Comparison of ENCODE assay signal across 13 cellular contexts in genomic region chr2:159065313-159065712, GRCh38.
DNase-seq lines count a peak whose midpoint lies in the region; TF ChIP-seq lines count a peak whose summit lies in the region.
"Had no signal": no experiment of that assay in that cellular context is flagged by ENCODE, and none has a peak within 500 bp of the region (broad histone marks: within the 10 kb centered on the region; RNA-seq: fewer than 3 reads in every experiment).

No MANE protein-coding gene starts in this region.

- no peaks in the 10 kb centered on the region for H3K36me3 ChIP-seq in Loucy (ENCODE audit: insufficient read depth, low read length)
- no peaks in the 10 kb centered on the region for H3K36me3 ChIP-seq in mesendoderm (ENCODE audit: control insufficient read depth, insufficient read depth, low read length)

- no peaks in the 10 kb centered on the region for H3K79me2 ChIP-seq in Loucy (ENCODE audit: insufficient read depth, low read length)
- H3K79me2 ChIP-seq in mesendoderm (ENCODE audit: control insufficient read depth, insufficient read depth, low read length), result no peaks in the 10 kb centered on the region

- H3K56ac ChIP-seq in mesendoderm (ENCODE audit: low read length), result peak overlapping the region; percentile 76

- TF ChIP-seq CTCF in Loucy (conservative IDR thresholded peaks at IDR 0.05; ENCODE audit: low read length) (no peak), choroid plexus epithelial cell (conservative IDR thresholded peaks at IDR 0.05; ENCODE audit: low read depth, low read length) (no peak)

- H3K9me2 ChIP-seq in Loucy (replicated peaks; ENCODE audit: low read depth, low read length), result no peaks in the 10 kb centered on the region

- no peaks in the 10 kb centered on the region for H3K79me1 ChIP-seq in mesendoderm (ENCODE audit: low read length)

- H3K18ac ChIP-seq in mesendoderm (ENCODE audit: low read length), result peak overlapping the region; percentile 3

- H2AK5ac ChIP-seq in mesendoderm (ENCODE audit: low read length), result no peak overlapping the region

- peak overlapping the region; percentile 3 for H2BK5ac ChIP-seq in mesendoderm (ENCODE audit: low read length)

- H4K8ac ChIP-seq in mesendoderm (ENCODE audit: low read depth, low read length), result no peak overlapping the region

- no peak overlapping the region for H3K4me3 ChIP-seq in Loucy (ENCODE audit: low read length, poor library complexity, severe bottlenecking)
- no peak overlapping the region for H3K4me3 ChIP-seq in choroid plexus epithelial cell (ENCODE audit: low read depth, low read length)
- no peak overlapping the region for H3K4me3 ChIP-seq in mesendoderm (ENCODE audit: low read length)

- H3K27ac ChIP-seq in mesendoderm (ENCODE audit: low read depth, low read length), result peak overlapping the region; percentile 73

- no peak overlapping the region for H3K4ac ChIP-seq in mesendoderm (ENCODE audit: low read depth, low read length)

- no peak overlapping the region for H4K5ac ChIP-seq in mesendoderm (ENCODE audit: low read length)

- no peaks in the 10 kb centered on the region for H4K20me1 ChIP-seq in Loucy (ENCODE audit: insufficient read depth, low read length, poor library complexity, severe bottlenecking)

- H2BK120ac ChIP-seq in mesendoderm (ENCODE audit: low read depth, low read length), result no peak overlapping the region

- DNase-seq in AG08395 (ENCODE audit: low spot score), result peak; percentile 45
- peak; percentile 58 for DNase-seq in choroid plexus epithelial cell (ENCODE audit: low read depth)
- DNase-seq in mesendoderm, result no peak
- no peak for DNase-seq in activated gamma-delta T cell treated with Interleukin-2 at 50 U/mL for 16 hours
- no peak for DNase-seq in D341Med (ENCODE audit: low spot score)
- DNase-seq in DMS114 treated with DMSO at 0.1 percent for 48 hours (lab: John Stamatoyannopoulos, UW; ENCODE audit: unreplicated experiment), result no peak
- DNase-seq in NCI-H2227 (lab: John Stamatoyannopoulos, UW; ENCODE audit: unreplicated experiment), result no peak
- DNase-seq: activated CD8-positive, alpha-beta memory T cell treated with anti-CD3 and anti-CD28 coated beads, Interleukin-2, amount 50 U/mL, for 4 hours; glutamatergic neuron; NCI-H524 treated with DMSO at 0.1 percent for 48 hours; occipital lobe; SIG-M5 had no signal

- no peak overlapping the region for H3K23ac ChIP-seq in mesendoderm (ENCODE audit: low read length)

- no peaks in the 10 kb centered on the region for H3F3A ChIP-seq in Loucy (ENCODE audit: low read depth)

- H3K9me3 ChIP-seq in Loucy (ENCODE audit: insufficient read depth, low read depth, low read length), result no peaks in the 10 kb centered on the region

- H2BK15ac ChIP-seq in mesendoderm (replicated peaks; ENCODE audit: low read depth), result no peak overlapping the region

- H3K4me1 ChIP-seq in Loucy (ENCODE audit: insufficient read depth, low read length, poor library complexity, severe bottlenecking), result peaks cover 6% of the 10 kb centered on the region
- H3K4me1 ChIP-seq in mesendoderm (ENCODE audit: control insufficient read depth, low read depth, low read length), result peaks cover 8% of the 10 kb centered on the region

- H3K4me2 ChIP-seq in Loucy (ENCODE audit: low read depth, low read length, poor library complexity, severe bottlenecking), result peak overlapping the region; percentile 46
- no peak overlapping the region for H3K4me2 ChIP-seq in mesendoderm (ENCODE audit: low read length)

- H3K27me3 ChIP-seq in Loucy (ENCODE audit: insufficient read depth, low read length, poor library complexity, severe bottlenecking) (no peaks in the 10 kb centered on the region), mesendoderm (ENCODE audit: insufficient read depth, low read length, poor library complexity) (no peaks in the 10 kb centered on the region)

- H3K9ac ChIP-seq in Loucy (ENCODE audit: low read depth, low read length, poor library complexity, severe bottlenecking) (no peak overlapping the region), mesendoderm (ENCODE audit: low read length) (no peak overlapping the region)

- WGBS in mesendoderm (ENCODE audit: extremely low coverage, insufficient coverage, low lambda C conversion rate), result no CpG with 5 or more reads among the region's 1 CpG

- H2AFZ ChIP-seq in Loucy (ENCODE audit: low read length), result peak overlapping the region; percentile 86

Comparison
In these comparisons a context has a peak if more than half of its experiments do, and no peak if none do; other contexts are left out.
1. DNase-seq: peak in AG08395 (single experiment) and choroid plexus epithelial cell (single experiment); none in mesendoderm (single experiment), activated gamma-delta T cell treated with Interleukin-2 at 50 U/mL for 16 hours (single experiment), D341Med (single experiment), DMS114 treated with DMSO at 0.1 percent for 48 hours (single experiment) and NCI-H2227 (single experiment).